In the genomic region with DNA sequence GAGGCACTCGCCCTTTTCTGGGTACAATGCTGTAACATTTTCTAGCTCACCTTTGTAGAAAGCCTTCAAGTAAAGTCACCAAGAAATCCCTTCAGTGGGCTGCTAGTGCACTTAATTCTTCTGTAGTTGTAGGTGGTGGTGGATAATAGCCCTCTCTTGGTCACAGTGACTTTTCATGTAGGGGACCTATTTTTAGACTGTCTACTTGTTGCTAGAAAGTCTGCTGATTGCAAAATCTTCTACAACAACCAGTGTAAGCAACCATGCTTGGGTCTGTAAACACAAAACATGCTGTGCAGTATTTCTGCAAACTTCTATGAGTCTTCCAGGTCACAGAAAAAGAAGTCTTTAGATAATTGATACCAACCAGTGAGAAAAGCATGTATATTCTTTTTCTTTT, we compare ENCODE assay signal across 36 cellular contexts.
"Had no signal": no experiment of that assay in that cellular context is flagged by ENCODE, and none has a peak within 500 bp of the region (broad histone marks: within the 10 kb centered on the region; RNA-seq: fewer than 3 reads in every experiment).

No MANE protein-coding gene starts in this region.

- H3K36me3 Mint-ChIP-seq: activated CD8-positive, alpha-beta memory T cell treated with anti-CD3 and anti-CD28 coated beads, Interleukin-2, amount 10 ng/mL, durations not matched to agents 7 days and 5 days; activated naive CD4-positive, alpha-beta T cell treated with anti-CD3 and anti-CD28 coated beads, Interleukin-2, amount 10 ng/mL, durations not matched to agents 7 days and 5 days; activated naive CD8-positive, alpha-beta T cell treated with anti-CD3 and anti-CD28 coated beads, Interleukin-2, amount 10 ng/mL, durations not matched to agents 7 days and 5 days had no signal

- H3K36me3 ChIP-seq: ascending aorta, brain microvascular endothelial cell, breast epithelium had no signal

- H3K4me3 Mint-ChIP-seq: activated B cell treated with CpG ODN at 0.5 μM for 24 hours; activated CD4-positive, alpha-beta memory T cell treated with anti-CD3 and anti-CD28 coated beads for 36 hours; activated CD4-positive, alpha-beta T cell treated with anti-CD3 and anti-CD28 coated beads, Interleukin-2, amount 10 ng/mL, durations not matched to agents 24 days and 14 days; activated CD8-positive, alpha-beta memory T cell treated with anti-CD3 and anti-CD28 coated beads, Interleukin-2, amount 10 ng/mL, durations not matched to agents 7 days and 5 days; activated CD8-positive, alpha-beta T cell treated with anti-CD3 and anti-CD28 coated beads, Interleukin-2, amount 10 ng/mL, durations not matched to agents 7 days and 5 days; activated naive CD4-positive, alpha-beta T cell treated with anti-CD3 and anti-CD28 coated beads, Interleukin-2, amount 10 ng/mL, durations not matched to agents 7 days and 5 days; activated naive CD4-positive, alpha-beta T cell treated with anti-CD3 and anti-CD28 coated beads, Interleukin-2, amount 50 U/mL, for 24 hours; activated naive CD8-positive, alpha-beta T cell; activated naive CD8-positive, alpha-beta T cell treated with anti-CD3 and anti-CD28 coated beads, Interleukin-2, amount 10 ng/mL, durations not matched to agents 7 days and 5 days; activated naive CD8-positive, alpha-beta T cell treated with anti-CD3 and anti-CD28 coated beads, Interleukin-2, amount 50 U/mL, for 24 hours; activated T-cell treated with anti-CD3 and anti-CD28 coated beads, Interleukin-2, amount 50 U/mL, for 24 hours; T-helper 1 cell treated with Interleukin-12 subunit alpha and Interleukin-12 subunit beta and Interleukin-4 antibody, amounts not matched to agents 30 μg/mL and 1 μg/mL, for 36 hours; T-helper 2 cell treated with Interferon-gamma antibody and Interleukin-4, amounts not matched to agents 5 μg/mL and 100 μg/mL, for 36 hours had no signal

- FAIRE-seq: TTC549 had no signal

- H3K4me3 ChIP-seq: ascending aorta, body of pancreas, breast epithelium had no signal

- H3K27ac Mint-ChIP-seq: activated B cell treated with CpG ODN at 0.5 μM for 24 hours; activated CD4-positive, alpha-beta memory T cell treated with anti-CD3 and anti-CD28 coated beads for 36 hours; activated CD4-positive, alpha-beta T cell treated with anti-CD3 and anti-CD28 coated beads, Interleukin-2, amount 10 ng/mL, durations not matched to agents 24 days and 14 days; activated CD8-positive, alpha-beta memory T cell treated with anti-CD3 and anti-CD28 coated beads, Interleukin-2, amount 10 ng/mL, durations not matched to agents 7 days and 5 days; activated CD8-positive, alpha-beta T cell treated with anti-CD3 and anti-CD28 coated beads, Interleukin-2, amount 10 ng/mL, durations not matched to agents 7 days and 5 days; activated naive CD4-positive, alpha-beta T cell treated with anti-CD3 and anti-CD28 coated beads, Interleukin-2, amount 10 ng/mL, durations not matched to agents 7 days and 5 days; activated naive CD4-positive, alpha-beta T cell treated with anti-CD3 and anti-CD28 coated beads, Interleukin-2, amount 50 U/mL, for 24 hours; activated naive CD8-positive, alpha-beta T cell; activated naive CD8-positive, alpha-beta T cell treated with anti-CD3 and anti-CD28 coated beads, Interleukin-2, amount 10 ng/mL, durations not matched to agents 7 days and 5 days; activated naive CD8-positive, alpha-beta T cell treated with anti-CD3 and anti-CD28 coated beads, Interleukin-2, amount 50 U/mL, for 24 hours; activated T-cell treated with anti-CD3 and anti-CD28 coated beads, Interleukin-2, amount 50 U/mL, for 24 hours; activated T-helper 2 cell treated with anti-CD3 and anti-CD28 coated beads, Interferon-gamma antibody, Interleukin-2, Interleukin-4, amounts not matched to agents 10 μg/mL and 5 μg/mL and 100 μg/mL, durations not matched to agents 14 hours and 24 hours and 36 hours; T-helper 1 cell treated with Interleukin-12 subunit alpha and Interleukin-12 subunit beta and Interleukin-4 antibody, amounts not matched to agents 30 μg/mL and 1 μg/mL, for 36 hours; T-helper 2 cell treated with Interferon-gamma antibody and Interleukin-4, amounts not matched to agents 5 μg/mL and 100 μg/mL, for 36 hours had no signal

- H3K27me3 Mint-ChIP-seq: activated B cell treated with CpG ODN at 0.5 μM for 24 hours; activated CD4-positive, alpha-beta memory T cell treated with anti-CD3 and anti-CD28 coated beads for 36 hours; activated CD4-positive, alpha-beta T cell treated with anti-CD3 and anti-CD28 coated beads, Interleukin-2, amount 10 ng/mL, durations not matched to agents 24 days and 14 days; activated CD8-positive, alpha-beta memory T cell treated with anti-CD3 and anti-CD28 coated beads, Interleukin-2, amount 10 ng/mL, durations not matched to agents 7 days and 5 days; activated naive CD4-positive, alpha-beta T cell treated with anti-CD3 and anti-CD28 coated beads, Interleukin-2, amount 10 ng/mL, durations not matched to agents 7 days and 5 days; activated naive CD4-positive, alpha-beta T cell treated with anti-CD3 and anti-CD28 coated beads, Interleukin-2, amount 50 U/mL, for 24 hours; activated naive CD8-positive, alpha-beta T cell; activated naive CD8-positive, alpha-beta T cell treated with anti-CD3 and anti-CD28 coated beads, Interleukin-2, amount 10 ng/mL, durations not matched to agents 7 days and 5 days; activated naive CD8-positive, alpha-beta T cell treated with anti-CD3 and anti-CD28 coated beads, Interleukin-2, amount 50 U/mL, for 24 hours had no signal

- H3K9me3 Mint-ChIP-seq: activated CD4-positive, alpha-beta T cell treated with anti-CD3 and anti-CD28 coated beads, Interleukin-2, amount 10 ng/mL, durations not matched to agents 24 days and 14 days; activated naive CD4-positive, alpha-beta T cell treated with anti-CD3 and anti-CD28 coated beads, Interleukin-2, amount 10 ng/mL, durations not matched to agents 7 days and 5 days; activated naive CD4-positive, alpha-beta T cell treated with anti-CD3 and anti-CD28 coated beads, Interleukin-2, amount 50 U/mL, for 24 hours; activated naive CD8-positive, alpha-beta T cell treated with anti-CD3 and anti-CD28 coated beads, Interleukin-2, amount 10 ng/mL, durations not matched to agents 7 days and 5 days; activated naive CD8-positive, alpha-beta T cell treated with anti-CD3 and anti-CD28 coated beads, Interleukin-2, amount 50 U/mL, for 24 hours; activated T-helper 2 cell treated with anti-CD3 and anti-CD28 coated beads, Interferon-gamma antibody, Interleukin-2, Interleukin-4, amounts not matched to agents 10 μg/mL and 5 μg/mL and 100 μg/mL, durations not matched to agents 14 hours and 24 hours and 36 hours; T-helper 2 cell treated with Interferon-gamma antibody and Interleukin-4, amounts not matched to agents 5 μg/mL and 100 μg/mL, for 36 hours had no signal

- H3K4me1 Mint-ChIP-seq: activated B cell treated with CpG ODN at 0.5 μM for 24 hours; activated CD4-positive, alpha-beta T cell treated with anti-CD3 and anti-CD28 coated beads, Interleukin-2, amount 10 ng/mL, durations not matched to agents 24 days and 14 days; activated CD8-positive, alpha-beta memory T cell treated with anti-CD3 and anti-CD28 coated beads, Interleukin-2, amount 10 ng/mL, durations not matched to agents 7 days and 5 days; activated naive CD4-positive, alpha-beta T cell treated with anti-CD3 and anti-CD28 coated beads, Interleukin-2, amount 10 ng/mL, durations not matched to agents 7 days and 5 days; activated naive CD4-positive, alpha-beta T cell treated with anti-CD3 and anti-CD28 coated beads, Interleukin-2, amount 50 U/mL, for 24 hours; activated naive CD8-positive, alpha-beta T cell treated with anti-CD3 and anti-CD28 coated beads, Interleukin-2, amount 10 ng/mL, durations not matched to agents 7 days and 5 days; activated naive CD8-positive, alpha-beta T cell treated with anti-CD3 and anti-CD28 coated beads, Interleukin-2, amount 50 U/mL, for 24 hours had no signal

- H3K4me1 ChIP-seq: ascending aorta, body of pancreas, breast epithelium had no signal

- H3K9me3 ChIP-seq: body of pancreas had no signal

- H3K27me3 ChIP-seq: ascending aorta, body of pancreas, brain microvascular endothelial cell had no signal

- DNase-seq: activated B cell treated with CpG ODN at 0.5 μM for 24 hours; activated CD4-positive, alpha-beta memory T cell treated with anti-CD3 and anti-CD28 coated beads for 36 hours; activated CD4-positive, alpha-beta T cell treated with anti-CD3 and anti-CD28 coated beads for 4 hours; activated CD4-positive, alpha-beta T cell treated with anti-CD3 and anti-CD28 coated beads, Interleukin-2, amount 10 ng/mL, durations not matched to agents 24 days and 14 days; activated CD4-positive, alpha-beta T cell treated with anti-CD3 and anti-CD28 coated beads, Interleukin-2, amount 50 U/mL, for 1 hour; activated CD4-positive, alpha-beta T cell treated with anti-CD3 and anti-CD28 coated beads, Interleukin-2, amount 50 U/mL, for 4 hours; activated CD4-positive, CD25-positive, alpha-beta regulatory T cell treated with anti-CD3 and anti-CD28 coated beads, Interleukin-2, amount 50 U/mL, for 72 hours; activated CD8-positive, alpha-beta memory T cell treated with anti-CD3 and anti-CD28 coated beads for 24 hours; activated CD8-positive, alpha-beta memory T cell treated with anti-CD3 and anti-CD28 coated beads, Interleukin-2, amount 10 ng/mL, durations not matched to agents 7 days and 5 days; activated CD8-positive, alpha-beta memory T cell treated with anti-CD3 and anti-CD28 coated beads, Interleukin-2, amount 50 U/mL, for 48 hours; activated CD8-positive, alpha-beta T cell treated with anti-CD3 and anti-CD28 coated beads, Interleukin-2, amount 10 ng/mL, durations not matched to agents 7 days and 5 days; activated effector memory CD4-positive, alpha-beta T cell treated with Interleukin-2 at 50 U/mL for 16 hours; activated gamma-delta T cell; activated naive CD4-positive, alpha-beta T cell treated with anti-CD3 and anti-CD28 coated beads, Interleukin-2, amount 10 ng/mL, durations not matched to agents 7 days and 5 days; activated naive CD4-positive, alpha-beta T cell treated with Interleukin-2 at 50 U/mL for 16 hours; activated naive CD8-positive, alpha-beta T cell treated with anti-CD3 and anti-CD28 coated beads, Interleukin-2, amount 10 ng/mL, durations not matched to agents 7 days and 5 days; activated naive CD8-positive, alpha-beta T cell treated with anti-CD3 and anti-CD28 coated beads, Interleukin-2, amount 50 U/mL, for 24 hours; activated T-cell treated with anti-CD3 and anti-CD28 coated beads, Interleukin-2, amount 50 U/mL, for 24 hours; activated T-cell treated with anti-CD3 and anti-CD28 coated beads, Interleukin-2, amount 50 U/mL, for 48 hours; amygdala; anterior cingulate cortex; body of pancreas; brain microvascular endothelial cell; central memory CD4-positive, alpha-beta T cell; T-helper 1 cell; T-helper 2 cell; T-helper 9 cell had no signal

- H3K27ac ChIP-seq: ascending aorta, body of pancreas, brain microvascular endothelial cell, breast epithelium, VCaP had no signal
